In the genomic region with DNA sequence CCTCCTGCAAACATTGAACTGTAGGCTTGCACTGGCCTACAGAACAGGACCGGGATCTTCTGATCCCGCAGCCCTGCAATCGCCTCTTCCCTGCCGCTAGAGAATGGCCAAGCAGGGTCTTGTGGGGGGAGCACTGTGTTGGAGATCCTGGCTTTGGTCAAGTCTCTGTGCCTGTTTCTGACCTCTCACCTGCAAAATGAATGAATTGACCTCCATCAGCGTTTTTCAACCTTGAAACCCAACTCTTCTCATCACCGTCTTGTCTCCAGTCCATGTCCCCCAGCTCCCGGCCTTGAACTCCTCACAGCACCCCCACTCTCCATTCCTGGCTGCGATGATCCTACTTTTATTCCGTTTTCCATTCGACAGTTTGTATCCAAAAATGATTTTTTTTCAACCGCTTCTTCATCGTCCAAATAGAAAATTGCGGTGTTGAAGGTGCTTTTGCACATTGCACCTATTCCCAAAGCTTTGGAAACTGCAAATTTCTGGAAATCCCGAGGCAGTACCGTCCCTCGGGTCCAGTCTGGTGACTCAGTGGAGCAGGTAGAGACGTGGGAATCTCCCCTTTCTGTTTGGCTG, we compare ENCODE assay signal across 10 cellular contexts. TPM values are rescaled to one million over a fixed set of nuclear protein-coding genes. Genes with fewer than 3 reads are reported as not detected.
DNase-seq lines count a peak whose midpoint lies in the region; ATAC-seq, FAIRE-seq and TF ChIP-seq lines count a peak whose summit lies in the region.
"Had no signal": no experiment of that assay in that cellular context is flagged by ENCODE, and none has a peak within 500 bp of the region (broad histone marks: within the 10 kb centered on the region; RNA-seq: fewer than 3 reads in every experiment).

No MANE protein-coding gene starts in this region.

- TF ChIP-seq CTCF in GM12878 (IDR thresholded peaks at IDR 0.05 in 2 of 3, conservative IDR thresholded peaks at IDR 0.05 in 1 of 3; ENCODE audit: control insufficient read depth in 2 of 3, extremely low read depth in 1 of 3, insufficient read depth in 1 of 3, low read depth in 3 of 3, low read length in 3 of 3) = no peak

- no peak for FAIRE-seq in GM12878 (lab: Jason Lieb, UNC)

- TF ChIP-seq EP300 in GM12878 (IDR thresholded peaks at IDR 0.05; ENCODE audit: borderline replicate concordance in 1 of 2, control insufficient read depth in 1 of 2, low read depth in 2 of 2, low read length in 2 of 2) = no peak

- RAD21 ChIA-PET in GM12878 (lab: Charles Lee; ENCODE audit: unreplicated experiment) = interaction anchor here (0.8 to 7.7 kb wide), 5 partner anchors 11 to 158 kb away, joined by 4 to 91 read pairs (median 7); no protein-coding TSS in a partner anchor

- peak overlapping the region; percentile 88 for H3K4me2 ChIP-seq in GM12878 (ENCODE audit: control insufficient read depth, insufficient read depth)

- ATAC-seq in right cardiac atrium = no peak
- ATAC-seq in left cardiac atrium = no peak
- ATAC-seq in GM12878 = no peak
- no peak for ATAC-seq in GM21723 (IDR thresholded peaks at IDR 0.05; ENCODE audit: unreplicated experiment)
- no peak for ATAC-seq in GM21367 (IDR thresholded peaks at IDR 0.05; ENCODE audit: unreplicated experiment)
- ATAC-seq: esophagus mucosa had no signal

- POLR2A ChIA-PET in GM12878 (lab: Charles Lee) = interaction anchor here (0.9 to 8.5 kb wide), 9 partner anchors 9 to 1014 kb away, joined by 3 to 111 read pairs (median 3); a partner anchor contains a TSS

- in situ Hi-C loops in GM12878 (cut with MboI) (no loop called here), ACHN (cut with HindIII; ENCODE audit: low pct_ligation_motif_present, low pct_unique_long_range_greater_than_20kb, low sequenced_read_pairs) (no loop called here)

- no peak for TF ChIP-seq POLR2A in GM12878 (IDR thresholded peaks at IDR 0.05; ENCODE audit: low read depth, low read length)

- H3K4me1 ChIP-seq in right cardiac atrium (ENCODE audit: control insufficient read depth, insufficient read depth, low read length) = peaks cover 15% of the 10 kb centered on the region
- H3K4me1 ChIP-seq in GM12878 (ENCODE audit: control insufficient read depth, insufficient read depth, low read length) = peaks cover 48% of the 10 kb centered on the region
- peaks cover 49% of the 10 kb centered on the region for H3K4me1 ChIP-seq in muscle layer of colon (ENCODE audit: insufficient read depth, low read length)

- TF ChIP-seq RAD21 in GM12878 (IDR thresholded peaks at IDR 0.05; ENCODE audit: insufficient read depth, low read depth, low read length) = no peak

- DNase-seq in right cardiac atrium (peak in 2 of 3 donors; percentile 12 to 39), left cardiac atrium (no peak), GM12878 (ENCODE audit: low read depth, low spot score) (no peak), pons (ENCODE audit: low spot score) (no peak), ACHN (no peak)
- DNase-seq: NCI-H510A had no signal

- no TSS peak for BruUV-seq in GM12878 (replicated peaks; lab: Mats Ljungman, UMichigan)

- WGBS in right cardiac atrium = 85% methylated on average over 17 of the region's 17 CpGs
- WGBS in GM12878 (ENCODE audit: insufficient coverage, insufficient replicate concordance, low lambda C conversion rate, missing lambda C conversion rate) = 35% methylated on average over 17 of the region's 17 CpGs

- H3K27me3 ChIP-seq in right cardiac atrium (ENCODE audit: control insufficient read depth, insufficient read depth) = no peaks in the 10 kb centered on the region
- H3K27me3 ChIP-seq in GM12878 (replicated peaks in 1 of 2; ENCODE audit: control insufficient read depth in 2 of 2, insufficient read depth in 2 of 2, low read length in 1 of 2) = no peaks in the 10 kb centered on the region
- H3K27me3 ChIP-seq in muscle layer of colon (ENCODE audit: control insufficient read depth in 1 of 2, insufficient read depth in 2 of 2, low read length in 2 of 2) = no peaks in the 10 kb centered on the region

- peaks cover 8% of the 10 kb centered on the region for H4K20me1 ChIP-seq in GM12878 (ENCODE audit: control insufficient read depth, insufficient read depth)

- H3K9ac ChIP-seq in GM12878 (ENCODE audit: control insufficient read depth, insufficient read depth, low read length) = peak overlapping the region; percentile 83
- H3K9ac ChIP-seq in muscle layer of colon (ENCODE audit: low read length) = no peak overlapping the region

- no peak overlapping the region for H3K27ac ChIP-seq in right cardiac atrium (ENCODE audit: low read length)
- peak overlapping the region; percentile 87 for H3K27ac ChIP-seq in GM12878 (ENCODE audit: control insufficient read depth, insufficient read depth)
- peak overlapping the region; percentile 85 for H3K27ac ChIP-seq in muscle layer of colon (ENCODE audit: low read depth, low read length)

- intact Hi-C loops in right cardiac atrium (cut with DNase I) (loop anchor here (5.0 to 10.0 kb wide), 4 partner anchors 55 to 67 kb away; no protein-coding TSS in a partner anchor), left cardiac atrium (cut with DNase I) (loop anchor here in 1 of 2 donors (5.0 kb wide), 2 partner anchors 60 to 140 kb away; a partner anchor contains a TSS), GM12878 (cut with micrococcal nuclease; ENCODE audit: unreplicated experiment) (no loop called here)

- CTCF ChIA-PET in GM12878 (lab: Yijun Ruan, JAX) = interaction anchor here (1.0 to 4.3 kb wide), 9 partner anchors 29 to 205 kb away, joined by 3 to 30 read pairs (median 4); a partner anchor contains a TSS

- H3K9me3 ChIP-seq in right cardiac atrium (ENCODE audit: control insufficient read depth, low read length) (no peaks in the 10 kb centered on the region), GM12878 (replicated peaks; ENCODE audit: control insufficient read depth, insufficient read depth, low read length) (no peaks in the 10 kb centered on the region), muscle layer of colon (ENCODE audit: low read length) (no peaks in the 10 kb centered on the region)

- H3K4me3 ChIP-seq in right cardiac atrium (ENCODE audit: low read length) (no peak overlapping the region), GM12878 (peak overlapping the region; percentile 93), muscle layer of colon (ENCODE audit: low read depth in 1 of 2, low read length in 2 of 2) (no peak overlapping the region)

- SMC1A ChIA-PET in GM12878 (lab: Charles Lee; ENCODE audit: uncharacterized antibody, unreplicated experiment) = interaction anchor here (0.5 to 11.7 kb wide), 7 partner anchors 12 to 493 kb away, joined by 3 to 88 read pairs (median 5); a partner anchor contains a TSS

- H3K36me3 ChIP-seq in GM12878 (ENCODE audit: control insufficient read depth in 2 of 2, insufficient read depth in 2 of 2, low read length in 1 of 2) = no peaks in the 10 kb centered on the region; a peak in 1 of 4 replicates
- no peaks in the 10 kb centered on the region for H3K36me3 ChIP-seq in muscle layer of colon (ENCODE audit: insufficient read depth, low read length)

- H2AFZ ChIP-seq in GM12878 (ENCODE audit: control insufficient read depth, low read depth, low read length) = no peak overlapping the region

- H3K79me2 ChIP-seq in GM12878 (ENCODE audit: control insufficient read depth, insufficient read depth, low read length) = peaks cover 95% of the 10 kb centered on the region

RNA-seq across cellular contexts. Expression of a gene that starts 2.0 kb away (rescaled TPM):
- total RNA-seq in right cardiac atrium = 10 to 100 TPM; 31.5 to 42.1 (median 36.6) TPM
- polyA plus RNA-seq in right cardiac atrium = 30.0 TPM
- total RNA-seq in left cardiac atrium = 10 to 100 TPM; 32.5 to 44.6 TPM
- total RNA-seq in GM12878 (2013; cell fraction: nucleolus; rRNA removed) = 555 and 589 TPM in 2 replicates
- total RNA-seq in GM12878 (2014; rRNA removed) = 66.4 and 77.3 TPM in 2 replicates
- 38.1 and 42.6 TPM in 2 replicates for total RNA-seq in GM12878 (2014; rRNA removed; fragmentation: Illumina TruSeq; extraction: Trizol)
- total RNA-seq in GM12878 (2021) = 157 and 165 TPM in 2 replicates
- 65.2 TPM for polyA plus RNA-seq in GM12878 (2011; ENCODE audit: low read depth)
- 26.7 and 48.9 TPM in 2 replicates for polyA plus RNA-seq in GM12878 (2011; rRNA removed)
- polyA plus RNA-seq in GM12878 (2011; cell fraction: cytosol; rRNA removed) = 49.6 and 58.1 TPM in 2 replicates
- polyA plus RNA-seq in GM12878 (2011; cell fraction: nucleus; rRNA removed) = 452 and 507 TPM in 2 replicates
- polyA plus RNA-seq in GM12878 (2012) = 174 and 191 TPM in 2 replicates
- polyA plus RNA-seq in GM12878 (2014; fragmentation: Illumina TruSeq; extraction: Trizol) = 26.8 and 57.9 TPM in 2 replicates
- polyA plus RNA-seq in GM12878 (2014; fragmentation: Nextera tagmentation; extraction: Ambion mirVana) = 10 to 100 TPM in 1 of 2 experiments, 1 to 10 TPM in 1; 5.4 to 11.1 TPM
- 87.6 and 105 TPM in 2 replicates for polyA plus RNA-seq in GM12878 (2014; rRNA removed)
- polyA plus RNA-seq in GM12878 (2016; fragmentation: Nextera tagmentation; extraction: Ambion mirVana) = 10 to 100 TPM; 25.4 to 32.8 TPM
- 93.1 and 119 TPM in 2 replicates for polyA minus RNA-seq in GM12878 (2011; rRNA and poly(A)+ RNA removed)
- polyA minus RNA-seq in GM12878 (2011; cell fraction: cytosol; rRNA and poly(A)+ RNA removed) = 59.6 and 66.5 TPM in 2 replicates
- polyA minus RNA-seq in GM12878 (2011; cell fraction: nucleus; rRNA and poly(A)+ RNA removed) = 106 and 154 TPM in 2 replicates

RNA-seq across cellular contexts. Expression of a gene that starts 2.3 kb away (rescaled TPM):
- total RNA-seq in right cardiac atrium (1 to 10 TPM; 3.3 to 6.1 (median 5.6) TPM), left cardiac atrium (1 to 10 TPM; 3.9 to 5.0 TPM), GM12878 (2014; rRNA removed) (15.4 and 22.7 TPM in 2 replicates), GM12878 (2014; rRNA removed; fragmentation: Illumina TruSeq; extraction: Trizol) (22.8 and 24.0 TPM in 2 replicates), GM12878 (2021) (32.0 and 36.8 TPM in 2 replicates)
- polyA plus RNA-seq in right cardiac atrium (4.7 TPM), GM12878 (2011; rRNA removed) (21.3 and 24.6 TPM in 2 replicates), GM12878 (2014; fragmentation: Illumina TruSeq; extraction: Trizol) (33.1 and 37.2 TPM in 2 replicates), GM12878 (2014; fragmentation: Nextera tagmentation; extraction: Ambion mirVana) (10 to 100 TPM; 24.2 to 35.7 TPM), GM12878 (2014; rRNA removed) (34.6 and 37.4 TPM in 2 replicates), GM12878 (2016; fragmentation: Nextera tagmentation; extraction: Ambion mirVana) (10 to 100 TPM; 43.0 to 43.9 TPM)
- 14.2 and 16.9 TPM in 2 replicates for total RNA-seq in GM12878 (2013; cell fraction: nucleolus; rRNA removed)
- 14.4 TPM for polyA plus RNA-seq in GM12878 (2011; ENCODE audit: low read depth)
- 24.9 and 27.7 TPM in 2 replicates for polyA plus RNA-seq in GM12878 (2011; cell fraction: cytosol; rRNA removed)
- 31.7 and 32.0 TPM in 2 replicates for polyA plus RNA-seq in GM12878 (2011; cell fraction: nucleus; rRNA removed)
- 16.4 and 17.9 TPM in 2 replicates for polyA plus RNA-seq in GM12878 (2012)
- polyA minus RNA-seq in GM12878 (2011; rRNA and poly(A)+ RNA removed) = 10.3 and 10.8 TPM in 2 replicates
- 3.7 and 8.1 TPM in 2 replicates for polyA minus RNA-seq in GM12878 (2011; cell fraction: cytosol; rRNA and poly(A)+ RNA removed)
- 5.4 and 11.7 TPM in 2 replicates for polyA minus RNA-seq in GM12878 (2011; cell fraction: nucleus; rRNA and poly(A)+ RNA removed)

RNA-seq across cellular contexts. Expression of a gene that starts 50.9 kb away (rescaled TPM):
- total RNA-seq in right cardiac atrium (10 to 100 TPM in 1 of 4 donors, 1 to 10 TPM in 3; 2.4 to 11.8 (median 8.0) TPM), left cardiac atrium (10 to 100 TPM in 1 of 2 donors, 1 to 10 TPM in 1; 8.9 to 11.3 TPM), GM12878 (2014; rRNA removed) (0.40 and 0.54 TPM in 2 replicates), GM12878 (2014; rRNA removed; fragmentation: Illumina TruSeq; extraction: Trizol) (0.14 TPM in 1 of 2 replicates, not detected in the other), GM12878 (2021) (0.13 and 0.97 TPM in 2 replicates)
- polyA plus RNA-seq in right cardiac atrium (19.7 TPM), GM12878 (2011; rRNA removed) (0.16 and 0.24 TPM in 2 replicates), GM12878 (2014; fragmentation: Illumina TruSeq; extraction: Trizol) (0.05 and 0.12 TPM in 2 replicates), GM12878 (2014; fragmentation: Nextera tagmentation; extraction: Ambion mirVana) (not detected), GM12878 (2014; rRNA removed) (0.83 and 1.1 TPM in 2 replicates), GM12878 (2016; fragmentation: Nextera tagmentation; extraction: Ambion mirVana) (under 1 TPM; 0.21 to 0.25 TPM)
- 0.79 and 1.2 TPM in 2 replicates for total RNA-seq in GM12878 (2013; cell fraction: nucleolus; rRNA removed)
- 0.29 TPM for polyA plus RNA-seq in GM12878 (2011; ENCODE audit: low read depth)
- polyA plus RNA-seq in GM12878 (2011; cell fraction: cytosol; rRNA removed) = 0.25 and 0.40 TPM in 2 replicates
- 0.88 and 0.89 TPM in 2 replicates for polyA plus RNA-seq in GM12878 (2011; cell fraction: nucleus; rRNA removed)
- polyA plus RNA-seq in GM12878 (2012) = 0.45 and 0.90 TPM in 2 replicates
- 0.22 and 0.26 TPM in 2 replicates for polyA minus RNA-seq in GM12878 (2011; rRNA and poly(A)+ RNA removed)
- polyA minus RNA-seq in GM12878 (2011; cell fraction: cytosol; rRNA and poly(A)+ RNA removed) = not detected in 2 replicates
- 0.57 and 0.73 TPM in 2 replicates for polyA minus RNA-seq in GM12878 (2011; cell fraction: nucleus; rRNA and poly(A)+ RNA removed)

Comparison
In these comparisons a context has a peak if more than half of its experiments do, and no peak if none do; other contexts are left out.
1. DNase-seq: peak in right cardiac atrium (2 of 3); none in left cardiac atrium (single experiment), GM12878 (single experiment), pons (single experiment) and ACHN (single experiment).